Comparison of ENCODE assay signal across 14 cellular contexts in the genomic region with DNA sequence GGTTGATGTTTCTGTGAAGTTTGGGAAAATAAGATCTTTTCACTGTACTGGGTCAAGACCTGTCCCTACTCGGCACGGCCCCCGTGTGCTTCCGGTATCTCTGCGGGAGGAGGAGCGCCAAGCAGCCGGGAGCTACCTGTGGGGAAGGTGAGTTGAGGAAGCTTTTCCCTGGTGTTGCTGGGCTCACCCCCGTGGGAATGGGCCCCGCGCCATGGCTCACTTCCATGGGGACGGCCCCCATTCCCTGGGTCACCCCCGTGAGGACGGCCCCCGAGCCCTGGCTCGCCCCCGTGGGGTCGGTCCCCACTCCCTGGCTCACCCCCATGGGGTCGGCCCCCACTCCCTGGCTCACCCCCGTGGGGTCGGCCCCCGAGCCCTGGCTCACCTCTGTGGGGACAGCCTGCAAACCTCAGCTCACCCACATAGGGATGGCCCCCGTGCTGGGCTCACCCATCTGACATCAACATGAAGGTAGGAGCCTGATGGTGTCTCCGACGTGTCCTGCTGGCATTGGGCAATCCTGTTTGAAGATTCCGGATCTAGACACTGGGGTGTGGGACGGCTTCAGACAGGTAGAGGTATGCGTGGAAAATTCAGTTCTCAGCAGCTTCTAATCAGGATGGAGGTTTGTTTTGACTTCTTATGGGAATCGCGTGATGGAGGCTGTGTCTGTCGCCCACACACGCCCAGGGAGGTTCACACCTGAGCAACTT. TPM values are rescaled to one million over a fixed set of nuclear protein-coding genes. Genes with fewer than 3 reads are reported as not detected.
DNase-seq lines count a peak whose midpoint lies in the region; ATAC-seq, FAIRE-seq and TF ChIP-seq lines count a peak whose summit lies in the region.
"Had no signal": no experiment of that assay in that cellular context is flagged by ENCODE, and none has a peak within 500 bp of the region (broad histone marks: within the 10 kb centered on the region; RNA-seq: fewer than 3 reads in every experiment).

No MANE protein-coding gene starts in this region.

- CTCF ChIA-PET in A673 (lab: Charles Lee) = interaction anchor here (2.9 kb wide), 1 partner anchor 14 kb away, joined by 13 read pairs; no protein-coding TSS in a partner anchor
- CTCF ChIA-PET in Caco-2 (lab: Charles Lee) = no interaction called here

- H3K36me3 ChIP-seq in A673 (ENCODE audit: insufficient read depth, low read length, poor library complexity, severe bottlenecking) (no peaks in the 10 kb centered on the region), Caco-2 (ENCODE audit: control insufficient read depth, insufficient read depth, low read length) (no peaks in the 10 kb centered on the region)
- H3K36me3 ChIP-seq: colonic mucosa, gastroesophageal sphincter had no signal

- peak overlapping the region; percentile 60 for H3K4me3 Mint-ChIP-seq in Caco-2 (ENCODE audit: unreplicated experiment)
- H3K4me3 Mint-ChIP-seq in activated naive CD8-positive, alpha-beta T cell treated with anti-CD3 and anti-CD28 coated beads, Interleukin-2, amount 10 ng/mL, durations not matched to agents 7 days and 5 days = peak overlapping the region; percentile 78
- H3K4me3 Mint-ChIP-seq in naive B cell = peak overlapping the region; percentile 79 to 98 (median 84)

- H3K4me1 ChIP-seq in A673 (ENCODE audit: insufficient read depth, low read length, poor library complexity, severe bottlenecking) (peaks cover 12% of the 10 kb centered on the region), Caco-2 (peaks cover 16% of the 10 kb centered on the region; the same call in 1 of the 2 replicates)

- no peak overlapping the region for H3K27ac Mint-ChIP-seq in Caco-2 (ENCODE audit: unreplicated experiment)
- no peak overlapping the region for H3K27ac Mint-ChIP-seq in activated naive CD8-positive, alpha-beta T cell treated with anti-CD3 and anti-CD28 coated beads, Interleukin-2, amount 10 ng/mL, durations not matched to agents 7 days and 5 days
- H3K27ac Mint-ChIP-seq in naive B cell = peak overlapping the region in 1 of 6 donors; percentile 59

- TF ChIP-seq POLR2A in GM12891 (IDR thresholded peaks at IDR 0.05; ENCODE audit: low read depth, low read length) (no peak), GM18505 (IDR thresholded peaks at IDR 0.05; ENCODE audit: borderline replicate concordance, extremely low read depth, insufficient read depth, insufficient read length) (no peak)

- H3K4me3 ChIP-seq in A673 (ENCODE audit: low read depth, low read length, poor library complexity, severe bottlenecking) (peak overlapping the region; percentile 41), Caco-2 (ENCODE audit: low read depth, low read length) (no peak overlapping the region)
- H3K4me3 ChIP-seq: mucosa of descending colon had no signal

- H3K9me3 ChIP-seq in A673 (ENCODE audit: low read depth, low read length, poor library complexity, severe bottlenecking) = no peaks in the 10 kb centered on the region
- H3K9me3 ChIP-seq in Caco-2 = no peaks in the 10 kb centered on the region
- H3K9me3 ChIP-seq: colonic mucosa, gastroesophageal sphincter, mucosa of descending colon had no signal

- peaks cover 11% of the 10 kb centered on the region for H3K9me3 Mint-ChIP-seq in Caco-2 (ENCODE audit: unreplicated experiment)
- H3K9me3 Mint-ChIP-seq in activated naive CD8-positive, alpha-beta T cell treated with anti-CD3 and anti-CD28 coated beads, Interleukin-2, amount 10 ng/mL, durations not matched to agents 7 days and 5 days = no peaks in the 10 kb centered on the region
- peaks cover 0 to 6% (median 0%) of the 10 kb centered on the region in 7 donors for H3K9me3 Mint-ChIP-seq in naive B cell

- FAIRE-seq in GM12891 (lab: Jason Lieb, UNC) = no peak
- FAIRE-seq: GM18507 had no signal

- BruUV-seq in A673 (replicated peaks; lab: Mats Ljungman, UMichigan) (no TSS peak), Caco-2 (replicated peaks; lab: Mats Ljungman, UMichigan) (no TSS peak)

- intact Hi-C loops in A673 (cut with micrococcal nuclease; ENCODE audit: unreplicated experiment) (no loop called here), Caco-2 (cut with micrococcal nuclease; ENCODE audit: unreplicated experiment) (no loop called here)

- ATAC-seq in activated naive CD8-positive, alpha-beta T cell treated with anti-CD3 and anti-CD28 coated beads, Interleukin-2, amount 10 ng/mL, durations not matched to agents 7 days and 5 days (ENCODE audit: low read depth) = no peak
- no peak for ATAC-seq in naive B cell (ENCODE audit: low read depth in 2 of 2)
- no peak for ATAC-seq in HG03139 (IDR thresholded peaks at IDR 0.05; ENCODE audit: unreplicated experiment)
- no peak for ATAC-seq in GM18505 (IDR thresholded peaks at IDR 0.05; ENCODE audit: unreplicated experiment)

- H3K27me3 ChIP-seq in A673 (replicated peaks; ENCODE audit: insufficient read depth, low read depth, low read length, poor library complexity) (peaks cover 11% of the 10 kb centered on the region), Caco-2 (replicated peaks; ENCODE audit: control insufficient read depth, insufficient read depth, low read length) (no peaks in the 10 kb centered on the region)

- H3K36me3 Mint-ChIP-seq in Caco-2 (ENCODE audit: insufficient read depth, unreplicated experiment) = peaks cover 18% of the 10 kb centered on the region
- H3K36me3 Mint-ChIP-seq in activated naive CD8-positive, alpha-beta T cell treated with anti-CD3 and anti-CD28 coated beads, Interleukin-2, amount 10 ng/mL, durations not matched to agents 7 days and 5 days = no peaks in the 10 kb centered on the region
- no peaks in the 10 kb centered on the region for H3K36me3 Mint-ChIP-seq in naive B cell

- no peak for TF ChIP-seq CTCF in A673 (conservative IDR thresholded peaks at IDR 0.05; ENCODE audit: low read depth, low read length)
- TF ChIP-seq CTCF in Caco-2 (IDR thresholded peaks at IDR 0.05; ENCODE audit: insufficient read depth in 1 of 2, low read depth in 1 of 2, low read length in 1 of 2, severe bottlenecking in 1 of 2, unreplicated experiment in 1 of 2) = no peak

- H3K27me3 Mint-ChIP-seq in Caco-2 (ENCODE audit: insufficient read depth, unreplicated experiment) (peaks cover 8% of the 10 kb centered on the region), naive B cell (peaks cover 30 to 51% (median 46%) of the 10 kb centered on the region in 3 donors)
- peaks cover 66% of the 10 kb centered on the region for H3K27me3 Mint-ChIP-seq in activated naive CD8-positive, alpha-beta T cell treated with anti-CD3 and anti-CD28 coated beads, Interleukin-2, amount 10 ng/mL, durations not matched to agents 7 days and 5 days

- POLR2A ChIA-PET in A673 (lab: Charles Lee; ENCODE audit: low non-redundant PET) = no interaction called here
- POLR2A ChIA-PET in Caco-2 (lab: Charles Lee) = no interaction called here
- POLR2A ChIA-PET in activated naive CD8-positive, alpha-beta T cell treated with anti-CD3 and anti-CD28 coated beads, Interleukin-2, amount 10 ng/mL, durations not matched to agents 7 days and 5 days (lab: Charles Lee) = interaction anchor here (1.1 to 1.2 kb wide), 2 partner anchors 10 to 13 kb away, joined by 3 read pairs; no protein-coding TSS in a partner anchor

- no peak overlapping the region for H3K27ac ChIP-seq in A673 (ENCODE audit: low read depth, low read length, poor library complexity, severe bottlenecking)
- H3K27ac ChIP-seq: colonic mucosa had no signal

- H3K4me1 Mint-ChIP-seq in Caco-2 (ENCODE audit: low read depth, unreplicated experiment) (peaks cover 11% of the 10 kb centered on the region), naive B cell (peaks cover 30 to 36% (median 33%) of the 10 kb centered on the region in 3 donors)
- peaks cover 20% of the 10 kb centered on the region for H3K4me1 Mint-ChIP-seq in activated naive CD8-positive, alpha-beta T cell treated with anti-CD3 and anti-CD28 coated beads, Interleukin-2, amount 10 ng/mL, durations not matched to agents 7 days and 5 days

- no peak for DNase-seq in A673 (ENCODE audit: low spot score)
- no peak for DNase-seq in Caco-2
- no peak for DNase-seq in activated naive CD8-positive, alpha-beta T cell treated with anti-CD3 and anti-CD28 coated beads, Interleukin-2, amount 10 ng/mL, durations not matched to agents 7 days and 5 days
- DNase-seq in naive B cell = no peak
- no peak for DNase-seq in GM12891 (ENCODE audit: insufficient read length, low spot score)
- no peak for DNase-seq in GF-D8 (lab: John Stamatoyannopoulos, UW)

TF ChIP-seq in GM12891, 5 proteins besides CTCF, POLR2A, EP300 and RAD21:
- TF ChIP-seq POU2F2 (IDR thresholded peaks at IDR 0.05; ENCODE audit: low read depth, low read length) (no peak), PAX5 (IDR thresholded peaks at IDR 0.05; ENCODE audit: insufficient read depth, low read length, severe bottlenecking) (no peak), SPI1 (IDR thresholded peaks at IDR 0.05; ENCODE audit: low read depth, low read length) (no peak)
TF ChIP-seq in GM12891: peak in this region for 0.

RNA-seq across cellular contexts. Expression of a gene that starts 9.1 kb away (rescaled TPM):
- not detected in 2 replicates for total RNA-seq in A673 (2021)
- total RNA-seq in Caco-2 (2022) = not detected in 2 replicates
- total RNA-seq in activated naive CD8-positive, alpha-beta T cell treated with anti-CD3 and anti-CD28 coated beads, Interleukin-2, amount 10 ng/mL, durations not matched to agents 7 days and 5 days = not detected
- not detected for polyA plus RNA-seq in naive B cell (ENCODE audit: low read depth in 6 of 6)
- polyA plus RNA-seq in GM12891 (2012; ENCODE audit: low read depth, missing spikeins) = 0.18 TPM
- total RNA-seq: gastroesophageal sphincter, LHCN-M2, mucosa of descending colon had no signal

RNA-seq across cellular contexts. Expression of a gene that starts 17.2 kb away (rescaled TPM):
- total RNA-seq in A673 (2021) (0.17 TPM in 1 of 2 replicates, not detected in the other), Caco-2 (2022) (not detected in 2 replicates)
- total RNA-seq in activated naive CD8-positive, alpha-beta T cell treated with anti-CD3 and anti-CD28 coated beads, Interleukin-2, amount 10 ng/mL, durations not matched to agents 7 days and 5 days = not detected
- not detected for polyA plus RNA-seq in naive B cell (ENCODE audit: low read depth in 6 of 6)
- 0.08 TPM for polyA plus RNA-seq in GM12891 (2012; ENCODE audit: low read depth, missing spikeins)
- total RNA-seq: LHCN-M2, subcutaneous adipose tissue had no signal
